ENCODE assay signal across 1 cellular context in the genomic region with DNA sequence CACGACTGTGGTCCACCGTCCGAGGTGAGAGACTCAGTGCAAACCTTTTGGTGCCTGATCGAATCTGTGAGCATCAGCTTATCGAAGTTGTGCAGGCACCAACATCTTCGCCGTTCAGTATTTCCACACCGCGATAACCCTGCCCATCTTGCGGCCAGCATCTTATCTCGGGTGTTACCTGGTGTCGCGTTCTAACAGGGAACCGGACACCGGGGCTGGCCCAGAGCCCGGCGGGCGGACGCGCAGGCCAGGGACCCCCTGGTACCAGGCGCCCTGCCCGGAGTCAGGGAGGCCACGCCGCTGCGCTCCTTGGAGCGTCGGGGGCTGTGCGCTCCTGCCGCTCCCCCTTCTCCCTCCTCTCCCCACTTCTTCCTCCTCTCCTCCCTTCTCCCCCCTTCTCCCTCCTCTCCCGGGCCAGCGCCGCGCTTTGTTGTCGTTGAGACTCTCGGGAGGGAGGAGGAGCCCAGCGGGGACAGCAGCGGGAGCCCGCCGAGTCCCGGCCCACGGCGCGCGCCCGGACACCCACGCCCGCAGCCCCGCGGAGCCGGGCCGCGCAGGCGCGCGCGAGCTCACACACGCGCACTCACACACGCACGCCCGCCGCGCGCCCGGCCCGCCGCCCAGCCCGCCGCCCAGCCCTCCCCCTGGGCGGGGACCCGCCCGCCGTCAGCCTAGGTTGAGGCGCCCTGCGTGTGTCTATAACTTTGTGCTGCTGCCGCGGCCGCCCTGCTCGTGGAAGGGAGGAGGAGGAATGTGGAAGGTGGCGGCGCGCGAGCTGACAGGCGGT.
TF ChIP-seq lines count a peak whose summit lies in the region.

No MANE protein-coding gene starts in this region.

TF ChIP-seq in WTC11, 78 proteins besides CTCF, POLR2A, EP300 and RAD21 (continued from another document):
- TF ChIP-seq ZNF232 (CRISPR knock-in tag; IDR thresholded peaks at IDR 0.05) (no peak), ZNF423 (CRISPR knock-in tag; IDR thresholded peaks at IDR 0.05) (no peak), ZNF138 (CRISPR knock-in tag; conservative IDR thresholded peaks at IDR 0.05) (no peak), PRDM15 (CRISPR knock-in tag; IDR thresholded peaks at IDR 0.05) (peak; percentile 87)
- TF ChIP-seq, protein P1, sequence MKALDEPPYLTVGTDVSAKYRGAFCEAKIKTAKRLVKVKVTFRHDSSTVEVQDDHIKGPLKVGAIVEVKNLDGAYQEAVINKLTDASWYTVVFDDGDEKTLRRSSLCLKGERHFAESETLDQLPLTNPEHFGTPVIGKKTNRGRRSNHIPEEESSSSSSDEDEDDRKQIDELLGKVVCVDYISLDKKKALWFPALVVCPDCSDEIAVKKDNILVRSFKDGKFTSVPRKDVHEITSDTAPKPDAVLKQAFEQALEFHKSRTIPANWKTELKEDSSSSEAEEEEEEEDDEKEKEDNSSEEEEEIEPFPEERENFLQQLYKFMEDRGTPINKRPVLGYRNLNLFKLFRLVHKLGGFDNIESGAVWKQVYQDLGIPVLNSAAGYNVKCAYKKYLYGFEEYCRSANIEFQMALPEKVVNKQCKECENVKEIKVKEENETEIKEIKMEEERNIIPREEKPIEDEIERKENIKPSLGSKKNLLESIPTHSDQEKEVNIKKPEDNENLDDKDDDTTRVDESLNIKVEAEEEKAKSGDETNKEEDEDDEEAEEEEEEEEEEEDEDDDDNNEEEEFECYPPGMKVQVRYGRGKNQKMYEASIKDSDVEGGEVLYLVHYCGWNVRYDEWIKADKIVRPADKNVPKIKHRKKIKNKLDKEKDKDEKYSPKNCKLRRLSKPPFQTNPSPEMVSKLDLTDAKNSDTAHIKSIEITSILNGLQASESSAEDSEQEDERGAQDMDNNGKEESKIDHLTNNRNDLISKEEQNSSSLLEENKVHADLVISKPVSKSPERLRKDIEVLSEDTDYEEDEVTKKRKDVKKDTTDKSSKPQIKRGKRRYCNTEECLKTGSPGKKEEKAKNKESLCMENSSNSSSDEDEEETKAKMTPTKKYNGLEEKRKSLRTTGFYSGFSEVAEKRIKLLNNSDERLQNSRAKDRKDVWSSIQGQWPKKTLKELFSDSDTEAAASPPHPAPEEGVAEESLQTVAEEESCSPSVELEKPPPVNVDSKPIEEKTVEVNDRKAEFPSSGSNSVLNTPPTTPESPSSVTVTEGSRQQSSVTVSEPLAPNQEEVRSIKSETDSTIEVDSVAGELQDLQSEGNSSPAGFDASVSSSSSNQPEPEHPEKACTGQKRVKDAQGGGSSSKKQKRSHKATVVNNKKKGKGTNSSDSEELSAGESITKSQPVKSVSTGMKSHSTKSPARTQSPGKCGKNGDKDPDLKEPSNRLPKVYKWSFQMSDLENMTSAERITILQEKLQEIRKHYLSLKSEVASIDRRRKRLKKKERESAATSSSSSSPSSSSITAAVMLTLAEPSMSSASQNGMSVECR (CRISPR knock-in tag; IDR thresholded peaks at IDR 0.05; ENCODE audit: borderline replicate concordance) = peak; percentile 53; the same call in 1 of the 2 replicates
